19 cellular contexts compared by ENCODE assay signal in genomic region chr10:101958691-101959090, GRCh38.
DNase-seq lines count a peak whose midpoint lies in the region; ATAC-seq and TF ChIP-seq lines count a peak whose summit lies in the region.
"Had no signal": no experiment of that assay in that cellular context is flagged by ENCODE, and none has a peak within 500 bp of the region (broad histone marks: within the 10 kb centered on the region; RNA-seq: fewer than 3 reads in every experiment).

No MANE protein-coding gene starts in this region.

- peaks cover 28 to 34% of the 10 kb centered on the region in 2 donors for H3K36me3 Mint-ChIP-seq in naive B cell
- H3K36me3 Mint-ChIP-seq in stimulated activated memory B cell treated with anti-CD40 and anti-IgM and Interleukin-4, amounts not matched to agents 10 μg/mL and 1 μg/mL and 100 μg/mL, for 72 hours: peaks cover 59% of the 10 kb centered on the region

- H3K9me3 Mint-ChIP-seq in naive B cell: no peaks in the 10 kb centered on the region
- H3K9me3 Mint-ChIP-seq in stimulated activated memory B cell treated with anti-CD40 and anti-IgM and Interleukin-4, amounts not matched to agents 10 μg/mL and 1 μg/mL and 100 μg/mL, for 72 hours: no peaks in the 10 kb centered on the region

- H3K27ac ChIP-seq in cardiac muscle cell: peak overlapping the region; percentile 70
- no peak overlapping the region for H3K27ac ChIP-seq in right cardiac atrium (ENCODE audit: low read length)
- peak overlapping the region; percentile 83 for H3K27ac ChIP-seq in caudate nucleus (ENCODE audit: low read depth, low read length)
- H3K27ac ChIP-seq in spleen: no peak overlapping the region
- H3K27ac ChIP-seq: C4-2B, KMS-11 had no signal

- H3K27me3 Mint-ChIP-seq in naive B cell: no peaks in the 10 kb centered on the region
- no peaks in the 10 kb centered on the region for H3K27me3 Mint-ChIP-seq in stimulated activated memory B cell treated with anti-CD40 and anti-IgM and Interleukin-4, amounts not matched to agents 10 μg/mL and 1 μg/mL and 100 μg/mL, for 72 hours

- no peak for TF ChIP-seq POLR2A in spleen (IDR thresholded peaks at IDR 0.05)

- peak overlapping the region; percentile 59 to 95 (median 83) for H3K27ac Mint-ChIP-seq in naive B cell
- H3K27ac Mint-ChIP-seq in stimulated activated memory B cell treated with anti-CD40 and anti-IgM and Interleukin-4, amounts not matched to agents 10 μg/mL and 1 μg/mL and 100 μg/mL, for 72 hours: peak overlapping the region; percentile 77

- WGBS in right cardiac atrium: 82% methylated on average over 1 of the region's 1 CpG
- 73 to 90% (median 88%) methylated on average over 1 of the region's 1 CpG for WGBS in spleen, 5 donors

- H3K4me1 ChIP-seq in cardiac muscle cell (ENCODE audit: low read depth) (peaks cover 35% of the 10 kb centered on the region), right cardiac atrium (ENCODE audit: control insufficient read depth, insufficient read depth, low read length) (peaks cover 6% of the 10 kb centered on the region), spleen (peaks cover 0 to 17% (median 10%) of the 10 kb centered on the region in 6 donors)

- no peak overlapping the region for H3K4me3 ChIP-seq in cardiac muscle cell
- H3K4me3 ChIP-seq in right cardiac atrium (ENCODE audit: low read length): no peak overlapping the region
- H3K4me3 ChIP-seq in spleen: no peak overlapping the region

- peaks cover 37 to 59% (median 46%) of the 10 kb centered on the region in 3 donors for H3K4me1 Mint-ChIP-seq in naive B cell
- H3K4me1 Mint-ChIP-seq in stimulated activated memory B cell treated with anti-CD40 and anti-IgM and Interleukin-4, amounts not matched to agents 10 μg/mL and 1 μg/mL and 100 μg/mL, for 72 hours: peaks cover 15% of the 10 kb centered on the region

- ATAC-seq in right cardiac atrium (no peak), naive B cell (ENCODE audit: low read depth in 2 of 2) (no peak), HG03196 (IDR thresholded peaks at IDR 0.05; ENCODE audit: unreplicated experiment) (no peak)
- no peak for ATAC-seq in stimulated activated memory B cell treated with anti-CD40 and anti-IgM and Interleukin-4, amounts not matched to agents 10 μg/mL and 1 μg/mL and 100 μg/mL, for 72 hours

- H3K27me3 ChIP-seq in cardiac muscle cell (no peaks in the 10 kb centered on the region), right cardiac atrium (ENCODE audit: control insufficient read depth, insufficient read depth) (no peaks in the 10 kb centered on the region), spleen (replicated peaks in 1 of 7) (no peaks in the 10 kb centered on the region)

- H3K36me3 ChIP-seq in cardiac muscle cell (peaks cover under 1% of the 10 kb centered on the region), spleen (peaks cover 0 to 75% (median 32%) of the 10 kb centered on the region in 6 donors)

- TF ChIP-seq CTCF in cardiac muscle cell (IDR thresholded peaks at IDR 0.05; ENCODE audit: low read depth, low read length) (no peak), spleen (IDR thresholded peaks at IDR 0.05 in 8 of 11, conservative IDR thresholded peaks at IDR 0.05 in 3 of 11) (no peak)

- intact Hi-C loops in right cardiac atrium (cut with DNase I) (no loop called here), spleen (cut with DNase I; ENCODE audit: low total_unique reads) (no loop called here)

- H3K9me3 ChIP-seq in cardiac muscle cell (ENCODE audit: low read depth) (no peaks in the 10 kb centered on the region), right cardiac atrium (ENCODE audit: control insufficient read depth, low read length) (no peaks in the 10 kb centered on the region), spleen (no peaks in the 10 kb centered on the region)

- H3K4me3 Mint-ChIP-seq in naive B cell: no peak overlapping the region
- no peak overlapping the region for H3K4me3 Mint-ChIP-seq in stimulated activated memory B cell treated with anti-CD40 and anti-IgM and Interleukin-4, amounts not matched to agents 10 μg/mL and 1 μg/mL and 100 μg/mL, for 72 hours

- DNase-seq in cardiac muscle cell (ENCODE audit: low read depth in 1 of 2, low spot score in 1 of 2) (no peak), right cardiac atrium (no peak), caudate nucleus (lab: John Stamatoyannopoulos, UW) (peak in 3 of 61 donors; percentile 11 to 68 (median 61)), naive B cell (no peak), spleen (no peak), AG08395 (ENCODE audit: low spot score) (no peak)
- DNase-seq: 8988T, AML-193, DMS79, MV-4-11, NCI-H1105 treated with DMSO at 0.1 percent for 48 hours, NCI-H2029 treated with DMSO at 0.1 percent for 48 hours, NCI-H2171 treated with DMSO at 0.1 percent for 48 hours, NCI-H524 treated with DMSO at 0.1 percent for 48 hours, SHP77 had no signal

Comparison
In these comparisons a context has a peak if more than half of its experiments do, and no peak if none do; other contexts are left out.
1. H3K27ac ChIP-seq: peak in cardiac muscle cell (single experiment) and caudate nucleus (single experiment); none in right cardiac atrium (single experiment) and spleen (0 of 8).